2 cellular contexts compared by ENCODE assay signal in the genomic region with DNA sequence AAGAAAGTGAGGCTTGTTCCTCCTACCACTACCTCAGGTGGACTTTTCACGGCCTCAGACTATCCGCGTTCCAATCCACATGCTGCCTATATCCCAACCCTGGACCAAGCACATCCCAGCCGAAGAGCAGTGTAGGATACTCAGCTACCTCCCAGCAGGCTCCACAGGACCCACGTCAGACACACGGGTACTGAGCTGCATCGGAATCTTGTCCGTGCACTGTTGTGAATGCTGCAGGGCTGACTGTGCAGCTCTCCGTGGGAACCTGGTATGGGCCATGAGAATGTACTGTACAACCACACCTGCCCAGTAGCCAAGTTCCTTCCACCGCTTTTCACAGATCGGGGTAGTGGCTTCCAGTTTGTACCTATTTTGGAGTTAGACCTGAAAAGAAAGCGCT.
TF ChIP-seq lines count a peak whose summit lies in the region.

No MANE protein-coding gene starts in this region.

TF ChIP-seq in K562, 482 proteins besides CTCF, POLR2A, EP300 and RAD21:
- TF ChIP-seq HBP1 (CRISPR knock-in tag; IDR thresholded peaks at IDR 0.05), result no peak
- no peak for TF ChIP-seq KDM4B (IDR thresholded peaks at IDR 0.05; ENCODE audit: borderline replicate concordance in 2 of 2, low read depth in 1 of 2)
- TF ChIP-seq SIX5 (IDR thresholded peaks at IDR 0.05; ENCODE audit: borderline replicate concordance in 1 of 2, insufficient read depth in 1 of 2, low read depth in 1 of 2, low read length in 2 of 2), result no peak
- no peak for TF ChIP-seq YBX1 (IDR thresholded peaks at IDR 0.05)
- TF ChIP-seq, protein P1, sequence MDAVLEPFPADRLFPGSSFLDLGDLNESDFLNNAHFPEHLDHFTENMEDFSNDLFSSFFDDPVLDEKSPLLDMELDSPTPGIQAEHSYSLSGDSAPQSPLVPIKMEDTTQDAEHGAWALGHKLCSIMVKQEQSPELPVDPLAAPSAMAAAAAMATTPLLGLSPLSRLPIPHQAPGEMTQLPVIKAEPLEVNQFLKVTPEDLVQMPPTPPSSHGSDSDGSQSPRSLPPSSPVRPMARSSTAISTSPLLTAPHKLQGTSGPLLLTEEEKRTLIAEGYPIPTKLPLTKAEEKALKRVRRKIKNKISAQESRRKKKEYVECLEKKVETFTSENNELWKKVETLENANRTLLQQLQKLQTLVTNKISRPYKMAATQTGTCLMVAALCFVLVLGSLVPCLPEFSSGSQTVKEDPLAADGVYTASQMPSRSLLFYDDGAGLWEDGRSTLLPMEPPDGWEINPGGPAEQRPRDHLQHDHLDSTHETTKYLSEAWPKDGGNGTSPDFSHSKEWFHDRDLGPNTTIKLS (IDR thresholded peaks at IDR 0.05; ENCODE audit: borderline replicate concordance, low read depth), result no peak
TF ChIP-seq in K562: peak in this region for 0.

TF ChIP-seq in H1, 55 proteins besides CTCF, POLR2A, EP300 and RAD21:
- TF ChIP-seq HDAC6 (IDR thresholded peaks at IDR 0.05; ENCODE audit: low read depth, low read length), result no peak
- no peak for TF ChIP-seq ZNF274 (IDR thresholded peaks at IDR 0.05; ENCODE audit: borderline replicate concordance, extremely low read depth, low read length)
- TF ChIP-seq, protein P2, sequence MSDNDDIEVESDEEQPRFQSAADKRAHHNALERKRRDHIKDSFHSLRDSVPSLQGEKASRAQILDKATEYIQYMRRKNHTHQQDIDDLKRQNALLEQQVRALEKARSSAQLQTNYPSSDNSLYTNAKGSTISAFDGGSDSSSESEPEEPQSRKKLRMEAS (IDR thresholded peaks at IDR 0.05), result no peak
- no peak for TF ChIP-seq JUND (IDR thresholded peaks at IDR 0.05; ENCODE audit: low read length)
- TF ChIP-seq FOSL1 (IDR thresholded peaks at IDR 0.05; ENCODE audit: insufficient read depth, low read depth, low read length), result no peak
- TF ChIP-seq KDM1A (IDR thresholded peaks at IDR 0.05; ENCODE audit: borderline replicate concordance, low read length), result no peak
- TF ChIP-seq MAFK (IDR thresholded peaks at IDR 0.05; ENCODE audit: low read depth, low read length), result no peak
- no peak for TF ChIP-seq TAF7 (optimal IDR thresholded peaks at IDR 0.05; ENCODE audit: borderline replicate concordance, low read depth, low read length)
- TF ChIP-seq BACH1 (IDR thresholded peaks at IDR 0.05; ENCODE audit: low read length), result no peak
- TF ChIP-seq RNF2 (IDR thresholded peaks at IDR 0.05; ENCODE audit: borderline replicate concordance, low read depth, low read length, missing control alignments, poor library complexity, severe bottlenecking), result no peak
- no peak for TF ChIP-seq EZH2 (IDR thresholded peaks at IDR 0.05; ENCODE audit: low read depth, low read length, severe bottlenecking)
- no peak for TF ChIP-seq SAP30 (IDR thresholded peaks at IDR 0.05; ENCODE audit: insufficient read depth, insufficient replicate concordance, low read length)
- TF ChIP-seq SP1 (IDR thresholded peaks at IDR 0.05; ENCODE audit: low read depth, low read length), result no peak
- no peak for TF ChIP-seq BCL11A (IDR thresholded peaks at IDR 0.05; ENCODE audit: low read depth in 2 of 2, low read length in 2 of 2)
